In the genomic region with DNA sequence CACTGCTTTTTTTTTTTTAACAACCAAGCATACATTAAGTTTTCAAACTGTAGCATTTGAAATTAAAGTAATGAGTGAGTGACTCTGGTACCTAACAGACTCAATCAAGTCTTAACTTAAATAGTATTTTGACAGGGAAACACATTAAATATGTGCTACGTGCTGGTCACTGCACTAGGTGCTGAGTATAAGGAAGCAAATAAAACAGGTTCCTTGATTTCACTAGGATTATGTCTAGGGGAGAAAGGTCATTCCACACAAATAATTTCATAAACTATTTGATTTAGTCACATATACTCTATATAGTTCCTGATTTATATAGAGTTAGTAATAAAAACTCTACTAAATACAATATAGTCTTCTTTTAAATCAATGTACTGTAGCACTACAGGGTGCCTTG, we compare ENCODE assay signal across 22 cellular contexts.
DNase-seq lines count a peak whose midpoint lies in the region; ATAC-seq, FAIRE-seq and TF ChIP-seq lines count a peak whose summit lies in the region.
"Had no signal": no experiment of that assay in that cellular context is flagged by ENCODE, and none has a peak within 500 bp of the region (broad histone marks: within the 10 kb centered on the region; RNA-seq: fewer than 3 reads in every experiment).

No MANE protein-coding gene starts in this region.

- H3K27me3 ChIP-seq in CD8-positive, alpha-beta T cell (ENCODE audit: insufficient read depth, low read length) = no peaks in the 10 kb centered on the region
- no peaks in the 10 kb centered on the region for H3K27me3 ChIP-seq in small intestine (ENCODE audit: control insufficient read depth in 2 of 2, insufficient read depth in 2 of 2, low read length in 2 of 2)
- H3K27me3 ChIP-seq: BLaER1 treated with 17β-estradiol and CSF1 and Interleukin-3, amounts not matched to agents 10 nM and 100 nM had no signal

- in situ Hi-C loops in GM13977 (cut with MboI; ENCODE audit: low pct_unique_long_range_greater_than_20kb, low sequenced_read_pairs, unreplicated experiment) = no loop called here

- H3K36me3 Mint-ChIP-seq in CD8-positive, alpha-beta T cell = peaks cover 35% of the 10 kb centered on the region

- DNase-seq in CD8-positive, alpha-beta T cell = no peak
- DNase-seq in left colon (no peak), small intestine (peak; percentile 44), amniotic stem cell (lab: John Stamatoyannopoulos, UW) (no peak), GM13977 (ENCODE audit: low spot score) (no peak)
- DNase-seq: AML-193; CD4-positive, alpha-beta T cell; CD8-positive, alpha-beta memory T cell; COR-L47; DMS 273 treated with DMSO at 0.1 percent for 48 hours; DMS153; DMS53; DMS79; DND-41; EL; GDM1 had no signal

- H3K4me3 ChIP-seq in CD8-positive, alpha-beta T cell (ENCODE audit: low read depth, low read length) = no peak overlapping the region
- H3K4me3 ChIP-seq in small intestine (ENCODE audit: low read depth in 1 of 2, low read length in 2 of 2) = no peak overlapping the region
- H3K4me3 ChIP-seq: A549; BLaER1 treated with 17β-estradiol and CSF1 and Interleukin-3, amounts not matched to agents 10 nM and 100 nM; GM12878 had no signal

- no peak for FAIRE-seq in small intestine (lab: Jason Lieb, UNC)
- FAIRE-seq: A549, GM12878 had no signal

- H3K9me3 ChIP-seq in CD8-positive, alpha-beta T cell (ENCODE audit: low read length) = no peaks in the 10 kb centered on the region
- H3K9me3 ChIP-seq in small intestine (ENCODE audit: control insufficient read depth, low read depth) = no peaks in the 10 kb centered on the region
- H3K9me3 ChIP-seq: A549 had no signal

- no peak for TF ChIP-seq CTCF in CD8-positive, alpha-beta T cell (IDR thresholded peaks at IDR 0.05)
- TF ChIP-seq CTCF in GM13977 (IDR thresholded peaks at IDR 0.05; ENCODE audit: extremely low read depth, insufficient read depth, missing control alignments) = no peak

- no peaks in the 10 kb centered on the region for H3K9me3 Mint-ChIP-seq in CD8-positive, alpha-beta T cell
- H3K9me3 Mint-ChIP-seq: CD4-positive, alpha-beta T cell had no signal

- POLR2A ChIA-PET in CD8-positive, alpha-beta T cell (lab: Charles Lee) = interaction anchor here (0.6 kb wide), 1 partner anchor 139 kb away, joined by 3 read pairs; no protein-coding TSS in a partner anchor

- peak overlapping the region; percentile 8 for H3K27ac Mint-ChIP-seq in CD8-positive, alpha-beta T cell
- H3K27ac Mint-ChIP-seq: B cell; CD4-positive, alpha-beta T cell had no signal

- H3K27ac ChIP-seq in CD8-positive, alpha-beta T cell (ENCODE audit: low read depth, low read length) = no peak overlapping the region
- H3K27ac ChIP-seq in small intestine (ENCODE audit: low read depth in 1 of 2, low read length in 1 of 2) = no peak overlapping the region
- H3K27ac ChIP-seq: 22Rv1; A549; BLaER1 treated with 17β-estradiol and CSF1 and Interleukin-3, amounts not matched to agents 10 nM and 100 nM; C4-2B had no signal

- 20 to 76% (median 47%) methylated on average over 1 of the region's 1 CpG for WGBS in small intestine, 3 donors

- H3K27me3 Mint-ChIP-seq in CD8-positive, alpha-beta T cell (ENCODE audit: low read depth) = no peaks in the 10 kb centered on the region
- H3K27me3 Mint-ChIP-seq: B cell; CD4-positive, alpha-beta T cell; CD8-positive, alpha-beta memory T cell had no signal

- H3K36me3 ChIP-seq in CD8-positive, alpha-beta T cell (ENCODE audit: insufficient read depth, low read length) = no peaks in the 10 kb centered on the region
- H3K36me3 ChIP-seq in small intestine (ENCODE audit: control insufficient read depth in 2 of 2, insufficient read depth in 2 of 2, low read length in 2 of 2) = no peaks in the 10 kb centered on the region

- CTCF ChIA-PET in CD8-positive, alpha-beta T cell (lab: Charles Lee) = no interaction called here

- H3K4me1 Mint-ChIP-seq in CD8-positive, alpha-beta T cell (ENCODE audit: low read depth) = peaks cover 29% of the 10 kb centered on the region

- H3K4me3 Mint-ChIP-seq in CD8-positive, alpha-beta T cell = no peak overlapping the region
- H3K4me3 Mint-ChIP-seq: B cell; CD4-positive, alpha-beta T cell; CD8-positive, alpha-beta memory T cell had no signal

- ATAC-seq in CD8-positive, alpha-beta T cell = no peak
- peak; percentile 92 for ATAC-seq in left colon
- ATAC-seq: A549, GM12878 had no signal

- no peaks in the 10 kb centered on the region for H3K4me1 ChIP-seq in CD8-positive, alpha-beta T cell (ENCODE audit: insufficient read depth, low read length)
- peaks cover 0 to 3% of the 10 kb centered on the region in 2 donors for H3K4me1 ChIP-seq in small intestine (ENCODE audit: control insufficient read depth in 2 of 2, insufficient read depth in 1 of 2, low read depth in 1 of 2, low read length in 1 of 2)
- H3K4me1 ChIP-seq: BLaER1 treated with 17β-estradiol and CSF1 and Interleukin-3, amounts not matched to agents 10 nM and 100 nM had no signal

- intact Hi-C loops in CD8-positive, alpha-beta T cell (cut with DNase I, micrococcal nuclease) = no loop called here
- intact Hi-C loops in left colon (cut with DNase I, micrococcal nuclease) = no loop called here
